1 cellular context compared by ENCODE assay signal in genomic region chr1:62716397-62716796, GRCh38.
TF ChIP-seq lines count a peak whose summit lies in the region.

No MANE protein-coding gene starts in this region.

TF ChIP-seq in HepG2, 621 proteins besides CTCF, POLR2A, EP300 and RAD21 (continued from another document):
- TF ChIP-seq AKNA (CRISPR knock-in tag; IDR thresholded peaks at IDR 0.05; ENCODE audit: borderline replicate concordance) (no peak), NFIC (IDR thresholded peaks at IDR 0.05; ENCODE audit: low read length) (no peak), JARID2 (CRISPR knock-in tag; IDR thresholded peaks at IDR 0.05; ENCODE audit: insufficient replicate concordance) (no peak), ELF3 (CRISPR knock-in tag; IDR thresholded peaks at IDR 0.05) (no peak), PAX8 (CRISPR knock-in tag; IDR thresholded peaks at IDR 0.05; ENCODE audit: borderline replicate concordance) (no peak), ZNF451 (CRISPR knock-in tag; IDR thresholded peaks at IDR 0.05) (no peak), GABPB1 (CRISPR knock-in tag; IDR thresholded peaks at IDR 0.05) (no peak), NR2F2 (IDR thresholded peaks at IDR 0.05; ENCODE audit: borderline replicate concordance, low read depth) (no peak), CEBPB (IDR thresholded peaks at IDR 0.05; ENCODE audit: borderline replicate concordance, low read depth, low read length) (no peak), ZNF704 (CRISPR knock-in tag; IDR thresholded peaks at IDR 0.05; ENCODE audit: borderline replicate concordance) (no peak), ZNF589 (CRISPR knock-in tag; conservative IDR thresholded peaks at IDR 0.05) (no peak)
TF ChIP-seq in HepG2: peak in this region for 0.
